ENCODE assay signal across 8 cellular contexts in genomic region chr16:30096862-30097563, GRCh38. TPM values are rescaled to one million over a fixed set of nuclear protein-coding genes. Genes with fewer than 3 reads are reported as not detected.
A peak's percentile ranks its signal among the peaks of the same experiment; 100 is the strongest.
DNase-seq lines count a peak whose midpoint lies in the region; ATAC-seq, FAIRE-seq and TF ChIP-seq lines count a peak whose summit lies in the region.

No MANE protein-coding gene starts in this region.

- peaks cover 14% of the 10 kb centered on the region; the same call in 1 of the 3 replicates for H3K4me1 ChIP-seq in A549
- H3K4me1 ChIP-seq in muscle layer of duodenum (ENCODE audit: control insufficient read depth in 1 of 2, insufficient read depth in 2 of 2, low read length in 2 of 2): peaks cover 7 to 33% of the 10 kb centered on the region in 2 donors

- CTCF ChIA-PET in A549 (lab: Yijun Ruan, JAX): interaction anchor here (7.8 kb wide), 1 partner anchor 19 kb away, joined by 153 read pairs; the partner anchor contains the start of gene GDPD3

- TF ChIP-seq RAD21 in A549 (conservative IDR thresholded peaks at IDR 0.05 in 1 of 2, IDR thresholded peaks at IDR 0.05 in 1 of 2): no peak

- H3K27ac ChIP-seq in A549 (peak overlapping the region; percentile 76 to 96; a peak in 5 of 6 replicates), caudate nucleus (ENCODE audit: low read depth, low read length) (peak overlapping the region; percentile 96), muscle layer of duodenum (ENCODE audit: low read length) (no peak overlapping the region)

- no peak for TF ChIP-seq POLR2A in A549 (IDR thresholded peaks at IDR 0.05; ENCODE audit: low read length)

- POLR2A ChIA-PET in A549 (lab: Yijun Ruan, JAX): interaction anchor here (0.5 to 1.7 kb wide), 2 partner anchors 32 to 86 kb away, joined by 3 to 8 read pairs; partner anchors contain the start of genes ALDOA and CORO1A

- H3K36me3 ChIP-seq in muscle layer of duodenum (ENCODE audit: control insufficient read depth in 1 of 2, insufficient read depth in 2 of 2, low read length in 2 of 2): peaks cover 7 to 9% of the 10 kb centered on the region in 2 donors

- no peak for FAIRE-seq in A549 (lab: Jason Lieb, UNC)

- TF ChIP-seq CTCF in A549 (IDR thresholded peaks at IDR 0.05): no peak

- WGBS in A549 (ENCODE audit: missing lambda C conversion rate): 95% methylated on average over 18 of the region's 18 CpGs

- no peak for TF ChIP-seq EP300 in A549 (IDR thresholded peaks at IDR 0.05)

- DNase-seq in A549 (ENCODE audit: low read depth in 1 of 2, low spot score in 1 of 2) (no peak), Kasumi-1 (lab: John Stamatoyannopoulos, UW) (peak; percentile 90 to 92), caudate nucleus (lab: John Stamatoyannopoulos, UW) (no peak), AG08396 (ENCODE audit: low spot score) (no peak), HT-29 (ENCODE audit: low spot score) (no peak), AG08395 (ENCODE audit: low spot score) (no peak)
- DNase-seq in effector CD4-positive, alpha-beta T cell: no peak

- ATAC-seq in A549: no peak

- no peak overlapping the region for H3K4me3 ChIP-seq in A549
- peak overlapping the region; percentile 57 to 84 for H3K4me3 ChIP-seq in muscle layer of duodenum (ENCODE audit: low read depth in 1 of 2, low read length in 2 of 2)

- H3K9me3 ChIP-seq in A549 (0 out of 3 replicates have a peak, but pooled peaks cover 9% of the 10 kb centered on the region), muscle layer of duodenum (ENCODE audit: control insufficient read depth in 1 of 2, low read length in 2 of 2) (peaks cover 7 to 11% of the 10 kb centered on the region in 2 donors)

- H3K27me3 ChIP-seq in muscle layer of duodenum (ENCODE audit: low read depth, low read length): no peaks in the 10 kb centered on the region

- peak overlapping the region; percentile 90; the same call in 2 of the 3 replicates for H3K4me2 ChIP-seq in A549

TF ChIP-seq in A549, 52 proteins besides CTCF, POLR2A, EP300 and RAD21:
- TF ChIP-seq HDAC2 (IDR thresholded peaks at IDR 0.05) (no peak), REST (IDR thresholded peaks at IDR 0.05) (no peak)

RNA-seq across cellular contexts. Expression of gene YPEL3, which starts 1.0 kb away (rescaled TPM):
- 4.5 and 5.5 TPM in 2 replicates for polyA plus RNA-seq in A549 (2011; rRNA removed)
- polyA plus RNA-seq in A549 (2012; cell fraction: cytosol; rRNA removed): 7.5 and 11.3 TPM in 2 replicates
- polyA plus RNA-seq in A549 (2012; cell fraction: nucleus; rRNA removed): 16.3 and 19.4 TPM in 2 replicates
- 6.1 to 8.3 TPM (median 8.1 TPM) in 3 replicates for polyA plus RNA-seq in A549 (2017; fragmentation: RNase III; extraction: RNeasy Plus Mini Kit Qiagen cat#74134 plus additional on column Dnase treatment)
- 1.8 and 2.0 TPM in 2 replicates for polyA minus RNA-seq in A549 (2011; rRNA and poly(A)+ RNA removed)
- 14.3 and 16.2 TPM in 2 replicates for total RNA-seq in HT-29 (2014; rRNA removed; shearing (Covaris generic))

RNA-seq across cellular contexts. Expression of gene TBX6, which starts 5.3 kb away (rescaled TPM):
- polyA plus RNA-seq in A549 (2011; rRNA removed) (0.11 and 0.14 TPM in 2 replicates), A549 (2017; fragmentation: RNase III; extraction: RNeasy Plus Mini Kit Qiagen cat#74134 plus additional on column Dnase treatment) (0.26 to 0.63 TPM (median 0.62 TPM) in 3 replicates)
- polyA plus RNA-seq in A549 (2012; cell fraction: cytosol; rRNA removed): 0.12 and 0.17 TPM in 2 replicates
- 0.39 and 0.49 TPM in 2 replicates for polyA plus RNA-seq in A549 (2012; cell fraction: nucleus; rRNA removed)
- 0.44 TPM in 1 of 2 replicates, not detected in the other for polyA minus RNA-seq in A549 (2011; rRNA and poly(A)+ RNA removed)
- total RNA-seq in HT-29 (2014; rRNA removed; shearing (Covaris generic)): 2.5 and 3.5 TPM in 2 replicates

RNA-seq across cellular contexts. Expression of gene GDPD3, which starts 16.3 kb away (rescaled TPM):
- polyA plus RNA-seq in A549 (2011; rRNA removed) (0.58 and 1.1 TPM in 2 replicates), A549 (2017; fragmentation: RNase III; extraction: RNeasy Plus Mini Kit Qiagen cat#74134 plus additional on column Dnase treatment) (1.3 to 2.4 TPM (median 1.8 TPM) in 3 replicates)
- 1.0 and 1.3 TPM in 2 replicates for polyA plus RNA-seq in A549 (2012; cell fraction: cytosol; rRNA removed)
- polyA plus RNA-seq in A549 (2012; cell fraction: nucleus; rRNA removed): 4.2 and 5.1 TPM in 2 replicates
- polyA minus RNA-seq in A549 (2011; rRNA and poly(A)+ RNA removed): not detected in 2 replicates
- 1.2 and 1.5 TPM in 2 replicates for total RNA-seq in HT-29 (2014; rRNA removed; shearing (Covaris generic))

RNA-seq across cellular contexts. Expression of gene PPP4C, which starts 21.2 kb away (rescaled TPM):
- polyA plus RNA-seq in A549 (2011; rRNA removed): 102 and 117 TPM in 2 replicates
- polyA plus RNA-seq in A549 (2012; cell fraction: cytosol; rRNA removed): 237 and 266 TPM in 2 replicates
- polyA plus RNA-seq in A549 (2012; cell fraction: nucleus; rRNA removed): 236 and 260 TPM in 2 replicates
- 107 to 117 TPM (median 115 TPM) in 3 replicates for polyA plus RNA-seq in A549 (2017; fragmentation: RNase III; extraction: RNeasy Plus Mini Kit Qiagen cat#74134 plus additional on column Dnase treatment)
- polyA minus RNA-seq in A549 (2011; rRNA and poly(A)+ RNA removed): 326 and 415 TPM in 2 replicates
- total RNA-seq in HT-29 (2014; rRNA removed; shearing (Covaris generic)): 215 and 226 TPM in 2 replicates

RNA-seq across cellular contexts. Expression of gene MAPK3, which starts 26.0 kb away (rescaled TPM):
- polyA plus RNA-seq in A549 (2011; rRNA removed): 26.1 and 27.2 TPM in 2 replicates
- polyA plus RNA-seq in A549 (2012; cell fraction: cytosol; rRNA removed): 35.9 and 47.6 TPM in 2 replicates
- 39.8 and 41.7 TPM in 2 replicates for polyA plus RNA-seq in A549 (2012; cell fraction: nucleus; rRNA removed)
- polyA plus RNA-seq in A549 (2017; fragmentation: RNase III; extraction: RNeasy Plus Mini Kit Qiagen cat#74134 plus additional on column Dnase treatment): 34.7 to 46.0 TPM (median 45.0 TPM) in 3 replicates
- 22.0 and 25.2 TPM in 2 replicates for polyA minus RNA-seq in A549 (2011; rRNA and poly(A)+ RNA removed)
- 34.5 and 39.2 TPM in 2 replicates for total RNA-seq in HT-29 (2014; rRNA removed; shearing (Covaris generic))

Comparison
In these comparisons a context has a peak if more than half of its experiments do, and no peak if none do; other contexts are left out.
1. DNase-seq: peak in Kasumi-1 (2 of 2); none in A549 (0 of 2), caudate nucleus (0 of 61), AG08396 (single experiment), HT-29 (single experiment), AG08395 (single experiment) and effector CD4-positive, alpha-beta T cell (single experiment).